In genomic region chr7:158816271-158816670, GRCh38 we compare ENCODE assay signal across 9 cellular contexts. TPM values are rescaled to one million over a fixed set of nuclear protein-coding genes. Genes with fewer than 3 reads are reported as not detected.
DNase-seq lines count a peak whose midpoint lies in the region; FAIRE-seq and TF ChIP-seq lines count a peak whose summit lies in the region.
"Had no signal": no experiment of that assay in that cellular context is flagged by ENCODE, and none has a peak within 500 bp of the region (broad histone marks: within the 10 kb centered on the region; RNA-seq: fewer than 3 reads in every experiment).

No MANE protein-coding gene starts in this region.

- H3K4me3 ChIP-seq in astrocyte (ENCODE audit: insufficient read depth, low read depth, low read length) (no peak overlapping the region), kidney (ENCODE audit: low read length in 2 of 2) (no peak overlapping the region), thymus (ENCODE audit: low read length) (no peak overlapping the region)

- no peaks in the 10 kb centered on the region for H3K9me3 Mint-ChIP-seq in T-helper 2 cell treated with Interferon-gamma antibody and Interleukin-4, amounts not matched to agents 5 μg/mL and 100 μg/mL, for 36 hours
- no peaks in the 10 kb centered on the region for H3K9me3 Mint-ChIP-seq in astrocyte (ENCODE audit: unreplicated experiment)

- in situ Hi-C loops in KBM-7 (cut with MboI; ENCODE audit: low pct_unique_long_range_greater_than_20kb, low sequenced_read_pairs) = no loop called here

- no peak for DNase-seq in T-helper 2 cell treated with Interferon-gamma antibody and Interleukin-4, amounts not matched to agents 5 μg/mL and 100 μg/mL, for 36 hours (ENCODE audit: low spot score)
- no peak for DNase-seq in T-helper 2 cell
- no peak for DNase-seq in astrocyte (ENCODE audit: low read depth)
- no peak for DNase-seq in kidney
- no peak for DNase-seq in KBM-7
- no peak for DNase-seq in DMS79 treated with DMSO at 0.1 percent for 48 hours (lab: John Stamatoyannopoulos, UW)
- no peak for DNase-seq in NCI-H748 (lab: John Stamatoyannopoulos, UW; ENCODE audit: unreplicated experiment)
- DNase-seq: SIG-M5 had no signal

- H3K4me1 ChIP-seq in astrocyte (ENCODE audit: insufficient read depth, low read length) = peaks cover 46% of the 10 kb centered on the region
- peaks cover 28 to 30% of the 10 kb centered on the region in 2 donors for H3K4me1 ChIP-seq in kidney (ENCODE audit: control insufficient read depth in 1 of 2, insufficient read depth in 1 of 2, low read depth in 1 of 2, low read length in 2 of 2)
- peaks cover 60% of the 10 kb centered on the region for H3K4me1 ChIP-seq in thymus (ENCODE audit: control insufficient read depth, insufficient read depth, low read length)

- H3K36me3 ChIP-seq in astrocyte (ENCODE audit: insufficient read depth, low read length) (no peaks in the 10 kb centered on the region), kidney (ENCODE audit: control insufficient read depth in 1 of 2, insufficient read depth in 2 of 2, low read length in 2 of 2) (no peaks in the 10 kb centered on the region), thymus (ENCODE audit: control insufficient read depth, insufficient read depth) (no peaks in the 10 kb centered on the region)

- peak overlapping the region; percentile 48 for H3K4me3 Mint-ChIP-seq in T-helper 2 cell treated with Interferon-gamma antibody and Interleukin-4, amounts not matched to agents 5 μg/mL and 100 μg/mL, for 36 hours
- peak overlapping the region; percentile 16 for H3K4me3 Mint-ChIP-seq in astrocyte (ENCODE audit: unreplicated experiment)

- peak overlapping the region; percentile 97 for H3K27ac Mint-ChIP-seq in T-helper 2 cell treated with Interferon-gamma antibody and Interleukin-4, amounts not matched to agents 5 μg/mL and 100 μg/mL, for 36 hours
- H3K27ac Mint-ChIP-seq in astrocyte (ENCODE audit: unreplicated experiment) = peak overlapping the region; percentile 97

- FAIRE-seq in astrocyte (lab: Jason Lieb, UNC) = no peak
- FAIRE-seq in kidney (lab: Jason Lieb, UNC) = no peak

- H3K9ac ChIP-seq in astrocyte (ENCODE audit: low read length) = no peak overlapping the region
- no peak overlapping the region for H3K9ac ChIP-seq in kidney (ENCODE audit: low read length in 2 of 2)

- no peak overlapping the region for H3K4me2 ChIP-seq in astrocyte (ENCODE audit: low read length)

- TF ChIP-seq CTCF in astrocyte (IDR thresholded peaks at IDR 0.05; ENCODE audit: insufficient read depth, low read depth, low read length) (no peak), kidney (IDR thresholded peaks at IDR 0.05; ENCODE audit: borderline replicate concordance, extremely low read depth, insufficient read depth) (no peak)

- peaks cover 18% of the 10 kb centered on the region for H4K20me1 ChIP-seq in astrocyte (ENCODE audit: insufficient read depth, low read length)

- H2AFZ ChIP-seq in astrocyte (ENCODE audit: low read depth, low read length) = no peak overlapping the region

- H3K27me3 ChIP-seq in astrocyte (ENCODE audit: insufficient read depth, low read length) (no peaks in the 10 kb centered on the region), thymus (ENCODE audit: control insufficient read depth, insufficient read depth) (no peaks in the 10 kb centered on the region)

- H3K9me3 ChIP-seq in astrocyte (ENCODE audit: insufficient read depth, low read depth, low read length) (no peaks in the 10 kb centered on the region), kidney (ENCODE audit: control insufficient read depth in 1 of 2, low read length in 2 of 2) (no peaks in the 10 kb centered on the region), thymus (ENCODE audit: control insufficient read depth) (no peaks in the 10 kb centered on the region)

- H3K79me2 ChIP-seq in astrocyte (ENCODE audit: insufficient read depth, low read length) = peaks cover 83% of the 10 kb centered on the region

- no peak overlapping the region for H3K27ac ChIP-seq in astrocyte (ENCODE audit: low read depth, low read length)
- peak overlapping the region; percentile 19 to 26 for H3K27ac ChIP-seq in kidney (ENCODE audit: low read depth in 2 of 2, low read length in 2 of 2)
- H3K27ac ChIP-seq in thymus (ENCODE audit: low read depth) = peak overlapping the region; percentile 68

- H3K27me3 Mint-ChIP-seq in T-helper 2 cell treated with Interferon-gamma antibody and Interleukin-4, amounts not matched to agents 5 μg/mL and 100 μg/mL, for 36 hours (ENCODE audit: low read depth) = no peaks in the 10 kb centered on the region
- H3K27me3 Mint-ChIP-seq in astrocyte (ENCODE audit: low read depth, unreplicated experiment) = no peaks in the 10 kb centered on the region

- WGBS in thymus = 82% methylated on average over 3 of the region's 3 CpGs

- intact Hi-C loops in kidney (cut with DNase I) = no loop called here

- peaks cover 31% of the 10 kb centered on the region for H3K36me3 Mint-ChIP-seq in T-helper 2 cell treated with Interferon-gamma antibody and Interleukin-4, amounts not matched to agents 5 μg/mL and 100 μg/mL, for 36 hours (ENCODE audit: low read depth)
- H3K36me3 Mint-ChIP-seq in astrocyte (ENCODE audit: low read depth, unreplicated experiment) = peaks cover 7% of the 10 kb centered on the region

- peaks cover 84% of the 10 kb centered on the region for H3K4me1 Mint-ChIP-seq in T-helper 2 cell treated with Interferon-gamma antibody and Interleukin-4, amounts not matched to agents 5 μg/mL and 100 μg/mL, for 36 hours (ENCODE audit: low read depth)
- H3K4me1 Mint-ChIP-seq in astrocyte (ENCODE audit: low read depth, unreplicated experiment) = peaks cover 75% of the 10 kb centered on the region

RNA-seq across cellular contexts. Expression of gene ESYT2, which starts 13.0 kb away (rescaled TPM):
- total RNA-seq in astrocyte (56.1 and 60.9 TPM in 2 replicates), kidney (95.8 TPM)
- polyA plus RNA-seq in kidney (ENCODE audit: insufficient read depth, low read depth, low replicate concordance) (19.4 TPM), thymus (35.7 TPM)

RNA-seq across cellular contexts. Expression of gene DYNC2I1, which starts 40.1 kb away (rescaled TPM):
- total RNA-seq in astrocyte (17.0 and 20.2 TPM in 2 replicates), kidney (32.0 TPM)
- polyA plus RNA-seq in kidney (ENCODE audit: insufficient read depth, low read depth, low replicate concordance) (12.0 TPM), thymus (11.6 TPM)
